Comparison of ENCODE assay signal across 16 cellular contexts in the genomic region with DNA sequence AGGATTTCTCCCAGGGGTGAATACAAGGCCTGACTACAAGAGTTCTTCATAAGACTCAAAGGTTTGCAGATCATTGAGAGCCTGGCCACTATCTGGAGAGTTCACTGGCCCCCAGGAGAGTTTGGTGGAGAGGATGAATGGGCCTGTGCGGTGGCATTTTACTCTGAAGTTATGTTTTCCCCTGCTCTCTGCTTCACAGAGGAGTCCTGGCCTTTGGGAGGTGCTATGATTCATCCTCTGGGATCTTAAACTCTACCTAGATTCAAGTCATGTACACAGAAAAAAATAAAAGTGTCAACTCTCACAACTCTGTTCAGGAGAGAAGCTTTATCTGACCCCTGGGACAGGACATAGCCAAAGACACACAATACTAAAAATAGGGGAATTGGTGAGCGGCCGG.
DNase-seq lines count a peak whose midpoint lies in the region; ATAC-seq and TF ChIP-seq lines count a peak whose summit lies in the region.
"Had no signal": no experiment of that assay in that cellular context is flagged by ENCODE, and none has a peak within 500 bp of the region (broad histone marks: within the 10 kb centered on the region; RNA-seq: fewer than 3 reads in every experiment).

No MANE protein-coding gene starts in this region.

- dilution Hi-C loops in IMR-90 (cut with HindIII; ENCODE audit: low sequenced_read_pairs, unreplicated experiment): no loop called here

- H3K79me1 ChIP-seq in IMR-90 (ENCODE audit: low read depth in 1 of 2, low read length in 2 of 2): no peaks in the 10 kb centered on the region

- H3K23ac ChIP-seq in IMR-90 (ENCODE audit: low read depth, low read length): peak overlapping the region; percentile 40

- POLR2A ChIA-PET in IMR-90 (lab: Charles Lee; ENCODE audit: unreplicated experiment): no interaction called here

- peak overlapping the region; percentile 83 for H2AFZ ChIP-seq in IMR-90 (replicated peaks; ENCODE audit: low read length, poor library complexity)

- H2BK5ac ChIP-seq in IMR-90 (ENCODE audit: low read depth, low read length, poor library complexity, severe bottlenecking): no peak overlapping the region

- peak; percentile 46; the same call in 1 of the 2 replicates for ATAC-seq in IMR-90 (ENCODE audit: low read depth)
- no peak for ATAC-seq in activated CD8-positive, alpha-beta memory T cell treated with anti-CD3 and anti-CD28 coated beads, Interleukin-2, amount 10 ng/mL, durations not matched to agents 7 days and 5 days

- H3K27me3 Mint-ChIP-seq in activated CD8-positive, alpha-beta memory T cell treated with anti-CD3 and anti-CD28 coated beads, Interleukin-2, amount 10 ng/mL, durations not matched to agents 7 days and 5 days: no peaks in the 10 kb centered on the region
- H3K27me3 Mint-ChIP-seq: activated CD4-positive, alpha-beta memory T cell treated with anti-CD3 and anti-CD28 coated beads, Interleukin-2, amount 10 ng/mL, durations not matched to agents 7 days and 5 days had no signal

- no peak overlapping the region for H3K4me3 Mint-ChIP-seq in activated CD8-positive, alpha-beta memory T cell treated with anti-CD3 and anti-CD28 coated beads, Interleukin-2, amount 10 ng/mL, durations not matched to agents 7 days and 5 days
- H3K4me3 Mint-ChIP-seq: activated CD4-positive, alpha-beta memory T cell treated with anti-CD3 and anti-CD28 coated beads, Interleukin-2, amount 10 ng/mL, durations not matched to agents 7 days and 5 days had no signal

- DNase-seq in ELF-1 (ENCODE audit: low read depth, low spot score): peak; percentile 2
- peak; percentile 34 for DNase-seq in IMR-90
- DNase-seq in cardiac fibroblast (ENCODE audit: low read depth in 2 of 2): peak; percentile 6 to 51
- peak; percentile 26 for DNase-seq in renal cortical epithelial cell (ENCODE audit: low read depth)
- DNase-seq in activated CD8-positive, alpha-beta memory T cell treated with anti-CD3 and anti-CD28 coated beads, Interleukin-2, amount 10 ng/mL, durations not matched to agents 7 days and 5 days: no peak
- DNase-seq in globus pallidus (ENCODE audit: low spot score): no peak
- DNase-seq in NCI-H2227 (lab: John Stamatoyannopoulos, UW; ENCODE audit: unreplicated experiment): no peak
- DNase-seq: activated CD4-positive, alpha-beta memory T cell treated with anti-CD3 and anti-CD28 coated beads, Interleukin-2, amount 10 ng/mL, durations not matched to agents 7 days and 5 days; amygdala; colonic mucosa; head of caudate nucleus; islet precursor cell; NCI-H1048; NCI-H774; SW 1271 had no signal

- H3K4me3 ChIP-seq in IMR-90 (ENCODE audit: insufficient read depth, low read depth, low read length) (no peak overlapping the region), cardiac fibroblast (replicated peaks in 1 of 2; ENCODE audit: low read depth in 2 of 2, low read length in 2 of 2) (no peak overlapping the region)
- H3K4me3 ChIP-seq: colonic mucosa, suprapubic skin had no signal

- peak overlapping the region; percentile 96 for H2BK120ac ChIP-seq in IMR-90 (ENCODE audit: low read depth, low read length)

- peak overlapping the region; percentile 70 to 74 for H4K8ac ChIP-seq in IMR-90 (ENCODE audit: low read depth in 2 of 2, low read length in 2 of 2)

- TF ChIP-seq POLR2A in IMR-90 (IDR thresholded peaks at IDR 0.05; ENCODE audit: low read depth, low read length): no peak

- H3K9me3 ChIP-seq in IMR-90 (ENCODE audit: control insufficient read depth, insufficient read depth, low read length): no peaks in the 10 kb centered on the region
- H3K9me3 ChIP-seq: colonic mucosa, suprapubic skin had no signal

- no peak overlapping the region for H3K4me2 ChIP-seq in IMR-90 (ENCODE audit: low read depth, low read length)

- no peaks in the 10 kb centered on the region for H4K20me1 ChIP-seq in IMR-90 (ENCODE audit: insufficient read depth, low read length)

- no TSS peak for BruUV-seq in IMR-90 (replicated peaks; lab: Mats Ljungman, UMichigan)

- peak overlapping the region; percentile 56; the same call in 1 of the 2 replicates for H3K27ac ChIP-seq in IMR-90 (ENCODE audit: insufficient read depth, low read length)
- H3K27ac ChIP-seq: colonic mucosa, suprapubic skin had no signal

- H3K9ac ChIP-seq in IMR-90 (ENCODE audit: low read depth, low read length): no peak overlapping the region

- in situ Hi-C loops in IMR-90 (cut with MboI; ENCODE audit: low sequenced_read_pairs): no loop called here

- TF ChIP-seq RAD21 in IMR-90 (IDR thresholded peaks at IDR 0.05; ENCODE audit: low read length): no peak

- no peaks in the 10 kb centered on the region for H3K9me3 Mint-ChIP-seq in activated CD8-positive, alpha-beta memory T cell treated with anti-CD3 and anti-CD28 coated beads, Interleukin-2, amount 10 ng/mL, durations not matched to agents 7 days and 5 days (ENCODE audit: low read depth)
- H3K9me3 Mint-ChIP-seq: activated CD4-positive, alpha-beta memory T cell treated with anti-CD3 and anti-CD28 coated beads, Interleukin-2, amount 10 ng/mL, durations not matched to agents 7 days and 5 days had no signal

- peaks cover 14% of the 10 kb centered on the region for H3K4me1 ChIP-seq in IMR-90 (ENCODE audit: control insufficient read depth, insufficient read depth, low read length)
- H3K4me1 ChIP-seq: colonic mucosa, suprapubic skin had no signal

- H3K9me1 ChIP-seq in IMR-90 (ENCODE audit: insufficient read depth, low read length): peaks cover 9% of the 10 kb centered on the region

- peak overlapping the region; percentile 96 for H2BK15ac ChIP-seq in IMR-90 (ENCODE audit: low read depth, low read length)

- H4K5ac ChIP-seq in IMR-90 (ENCODE audit: low read depth, low read length): peak overlapping the region; percentile 65; the same call in 1 of the 2 replicates

- H3K56ac ChIP-seq in IMR-90 (ENCODE audit: extremely low read depth, insufficient read depth, low read length): peak overlapping the region; percentile 48

- intact Hi-C loops in IMR-90 (cut with micrococcal nuclease): no loop called here

- H4K91ac ChIP-seq in IMR-90 (ENCODE audit: insufficient read depth, low read depth, low read length): peak overlapping the region; percentile 94

- peak overlapping the region; percentile 72 for H3K14ac ChIP-seq in IMR-90 (replicated peaks; ENCODE audit: low read depth, low read length)

- peak overlapping the region; percentile 95 for H2BK20ac ChIP-seq in IMR-90 (ENCODE audit: low read depth, low read length)

- no peak overlapping the region for H3K27ac Mint-ChIP-seq in activated CD8-positive, alpha-beta memory T cell treated with anti-CD3 and anti-CD28 coated beads, Interleukin-2, amount 10 ng/mL, durations not matched to agents 7 days and 5 days
- H3K27ac Mint-ChIP-seq: activated CD4-positive, alpha-beta memory T cell treated with anti-CD3 and anti-CD28 coated beads, Interleukin-2, amount 10 ng/mL, durations not matched to agents 7 days and 5 days had no signal

- H2AK9ac ChIP-seq in IMR-90 (replicated peaks; ENCODE audit: low read depth, low read length, poor library complexity): no peak overlapping the region

- no peaks in the 10 kb centered on the region for H3K36me3 Mint-ChIP-seq in activated CD8-positive, alpha-beta memory T cell treated with anti-CD3 and anti-CD28 coated beads, Interleukin-2, amount 10 ng/mL, durations not matched to agents 7 days and 5 days

- no CpG with 5 or more reads among the region's 3 CpGs for WGBS in IMR-90 (ENCODE audit: extremely low coverage in 2 of 2, insufficient read length in 1 of 2), 2 experiments

- peaks cover 3% of the 10 kb centered on the region for H3K4me1 Mint-ChIP-seq in activated CD8-positive, alpha-beta memory T cell treated with anti-CD3 and anti-CD28 coated beads, Interleukin-2, amount 10 ng/mL, durations not matched to agents 7 days and 5 days

- TF ChIP-seq CTCF in IMR-90 (conservative IDR thresholded peaks at IDR 0.05; ENCODE audit: low read depth, low read length) (no peak), cardiac fibroblast (IDR thresholded peaks at IDR 0.05; ENCODE audit: low read depth, low read length) (no peak)

- H3K36me3 ChIP-seq in IMR-90 (ENCODE audit: control insufficient read depth, insufficient read depth, low read length): no peaks in the 10 kb centered on the region
- H3K36me3 ChIP-seq: colonic mucosa, suprapubic skin had no signal

- H3K4ac ChIP-seq in IMR-90 (ENCODE audit: low read depth, low read length): peak overlapping the region; percentile 77

- CTCF ChIA-PET in IMR-90 (lab: Yijun Ruan, JAX): no interaction called here
- CTCF ChIA-PET in activated CD8-positive, alpha-beta memory T cell treated with anti-CD3 and anti-CD28 coated beads, Interleukin-2, amount 10 ng/mL, durations not matched to agents 7 days and 5 days (lab: Charles Lee): no interaction called here

- H3K27me3 ChIP-seq in IMR-90 (ENCODE audit: control insufficient read depth, insufficient read depth, low read length): no peaks in the 10 kb centered on the region
- H3K27me3 ChIP-seq: colonic mucosa, suprapubic skin had no signal

- H2AK5ac ChIP-seq in IMR-90 (ENCODE audit: low read depth, low read length): peak overlapping the region; percentile 46

- H3K18ac ChIP-seq in IMR-90 (ENCODE audit: low read depth, low read length): no peak overlapping the region

TF ChIP-seq in IMR-90, 13 proteins besides CTCF, POLR2A, EP300 and RAD21:
- no peak for TF ChIP-seq CEBPB (IDR thresholded peaks at IDR 0.05; ENCODE audit: low read depth, low read length)
- TF ChIP-seq, protein P1, sequence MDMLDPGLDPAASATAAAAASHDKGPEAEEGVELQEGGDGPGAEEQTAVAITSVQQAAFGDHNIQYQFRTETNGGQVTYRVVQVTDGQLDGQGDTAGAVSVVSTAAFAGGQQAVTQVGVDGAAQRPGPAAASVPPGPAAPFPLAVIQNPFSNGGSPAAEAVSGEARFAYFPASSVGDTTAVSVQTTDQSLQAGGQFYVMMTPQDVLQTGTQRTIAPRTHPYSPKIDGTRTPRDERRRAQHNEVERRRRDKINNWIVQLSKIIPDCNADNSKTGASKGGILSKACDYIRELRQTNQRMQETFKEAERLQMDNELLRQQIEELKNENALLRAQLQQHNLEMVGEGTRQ (IDR thresholded peaks at IDR 0.05; ENCODE audit: low read depth, low read length): no peak
- TF ChIP-seq RFX5 (IDR thresholded peaks at IDR 0.05; ENCODE audit: low read depth, low read length): no peak
- TF ChIP-seq FOS (IDR thresholded peaks at IDR 0.05; ENCODE audit: low read depth, low read length): no peak
- TF ChIP-seq MAZ (IDR thresholded peaks at IDR 0.05; ENCODE audit: borderline replicate concordance, low read depth, low read length): no peak
- no peak for TF ChIP-seq CHD1 (IDR thresholded peaks at IDR 0.05; ENCODE audit: low read depth, low read length)
- no peak for TF ChIP-seq NFE2L2 (IDR thresholded peaks at IDR 0.05; ENCODE audit: low read depth, low read length)

Comparison
In these comparisons a context has a peak if more than half of its experiments do, and no peak if none do; other contexts are left out.
1. DNase-seq: peak in ELF-1 (single experiment), IMR-90 (single experiment), cardiac fibroblast (2 of 2) and renal cortical epithelial cell (single experiment); none in activated CD8-positive, alpha-beta memory T cell treated with anti-CD3 and anti-CD28 coated beads, Interleukin-2, amount 10 ng/mL, durations not matched to agents 7 days and 5 days (single experiment), globus pallidus (single experiment) and NCI-H2227 (single experiment).